In the genomic region with DNA sequence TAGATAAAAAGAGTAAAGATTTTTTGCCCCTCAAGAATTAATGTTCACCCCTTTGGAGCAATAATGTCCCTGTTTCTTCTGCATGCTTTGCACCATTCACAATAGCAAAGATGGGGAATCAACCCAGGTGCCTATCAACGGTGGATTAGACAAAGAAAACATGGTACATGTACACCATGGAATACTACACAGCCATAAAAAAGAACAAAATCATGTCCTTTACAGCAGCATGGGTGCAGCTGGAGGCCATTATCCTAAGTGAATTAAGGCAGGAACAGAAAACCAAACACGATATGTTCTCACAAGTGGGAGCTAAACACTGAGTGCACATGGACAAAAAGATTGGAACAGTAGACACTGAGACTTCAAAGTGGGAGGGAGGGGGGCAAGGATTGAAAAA, we compare ENCODE assay signal across 27 cellular contexts.
"Had no signal": no experiment of that assay in that cellular context is flagged by ENCODE, and none has a peak within 500 bp of the region (broad histone marks: within the 10 kb centered on the region; RNA-seq: fewer than 3 reads in every experiment).

No MANE protein-coding gene starts in this region.

- ATAC-seq: effector memory CD8-positive, alpha-beta T cell; esophagus mucosa; foreskin keratinocyte; gastrocnemius medialis; gastroesophageal sphincter; heart left ventricle; heart right ventricle had no signal

- DNase-seq: colonic mucosa; cortex of kidney; dermis blood vessel endothelial cell; dorsolateral prefrontal cortex; effector CD4-positive, alpha-beta T cell; effector CD8-positive, alpha-beta T cell; effector memory CD4-positive, alpha-beta T cell; effector memory CD8-positive, alpha-beta T cell; endodermal cell; erythroblast; esophagus squamous epithelium; foreskin fibroblast; foreskin keratinocyte; foreskin melanocyte; gastrocnemius medialis; glutamatergic neuron; head of caudate nucleus; heart left ventricle; heart right ventricle had no signal

- H3K4me3 ChIP-seq: colonic mucosa, coronary artery, dorsolateral prefrontal cortex, esophagus muscularis mucosa, esophagus squamous epithelium, gastrocnemius medialis, gastroesophageal sphincter, heart left ventricle, heart right ventricle had no signal

- H3K9me3 ChIP-seq: colonic mucosa, esophagus muscularis mucosa, esophagus squamous epithelium, gastrocnemius medialis, gastroesophageal sphincter, heart left ventricle, heart right ventricle had no signal

- H3K36me3 ChIP-seq: colonic mucosa, esophagus muscularis mucosa, gastrocnemius medialis, gastroesophageal sphincter, heart left ventricle had no signal

- H3K27me3 ChIP-seq: colonic mucosa, dorsolateral prefrontal cortex, esophagus muscularis mucosa, esophagus squamous epithelium, foreskin keratinocyte, gastrocnemius medialis, gastroesophageal sphincter, heart left ventricle, heart right ventricle had no signal

- FAIRE-seq: endometrium, endothelial cell of umbilical vein, frontal cortex had no signal

- H3K4me1 ChIP-seq: colonic mucosa, gastroesophageal sphincter, heart left ventricle, heart right ventricle had no signal

- H3K27ac ChIP-seq: colonic mucosa, coronary artery, dorsolateral prefrontal cortex, epithelial cell of prostate, esophagus muscularis mucosa, esophagus squamous epithelium, foreskin keratinocyte, gastrocnemius medialis, gastroesophageal sphincter, heart left ventricle, heart right ventricle had no signal
